Comparison of ENCODE assay signal across 26 cellular contexts in the genomic region with DNA sequence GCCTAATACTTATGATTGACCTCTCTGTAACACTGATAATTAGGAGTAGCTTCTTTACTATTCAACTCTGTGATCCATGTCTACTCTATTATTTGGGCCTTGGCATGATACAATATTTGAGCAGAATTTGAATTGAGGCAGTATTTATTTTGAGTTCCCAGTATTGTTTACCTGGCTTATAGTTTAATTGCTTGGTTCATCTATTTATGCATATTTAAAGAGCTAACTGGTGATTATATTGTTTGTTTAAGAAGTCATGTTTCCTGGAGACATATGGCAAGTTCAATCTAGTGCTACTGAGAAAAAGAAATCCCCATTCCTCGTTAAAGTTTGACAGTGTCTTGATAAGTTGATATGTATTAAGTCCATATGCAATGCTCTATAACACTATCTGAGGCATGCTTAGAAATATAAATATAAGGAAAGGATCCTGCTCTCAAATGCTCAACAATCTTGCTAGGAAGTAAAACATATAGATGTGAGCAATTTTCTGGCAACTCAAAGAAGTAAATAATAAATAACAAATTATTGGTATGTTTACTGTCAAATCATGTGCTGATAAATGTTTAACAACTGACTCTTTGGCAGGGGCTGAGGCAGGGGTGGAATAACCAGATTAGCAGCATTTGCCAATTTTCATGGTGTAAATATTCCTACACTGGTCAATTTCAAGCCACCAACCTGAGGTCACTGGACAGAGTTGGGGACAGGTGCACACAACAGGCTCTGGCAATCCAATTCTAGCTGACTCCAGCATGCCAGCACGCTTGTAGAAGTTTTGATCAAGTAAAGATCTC.
"Had no signal": no experiment of that assay in that cellular context is flagged by ENCODE, and none has a peak within 500 bp of the region (broad histone marks: within the 10 kb centered on the region; RNA-seq: fewer than 3 reads in every experiment).

No MANE protein-coding gene starts in this region.

- H3K4me3 ChIP-seq: colonic mucosa, esophagus squamous epithelium, lung, neural progenitor cell, right atrium auricular region, smooth muscle cell, stomach, thyroid gland, upper lobe of left lung, vagina had no signal

- DNase-seq: activated CD4-positive, alpha-beta T cell treated with anti-CD3 and anti-CD28 coated beads for 1 hour; activated CD4-positive, alpha-beta T cell treated with anti-CD3 and anti-CD28 coated beads, Interleukin-2, amount 10 ng/mL, durations not matched to agents 7 days and 5 days; activated CD8-positive, alpha-beta memory T cell treated with anti-CD3 and anti-CD28 coated beads, Interleukin-2, amount 10 ng/mL, durations not matched to agents 7 days and 5 days; activated CD8-positive, alpha-beta T cell treated with anti-CD3 and anti-CD28 coated beads, Interleukin-2, amount 10 ng/mL, durations not matched to agents 7 days and 5 days; activated naive CD8-positive, alpha-beta T cell treated with anti-CD3 and anti-CD28 coated beads, Interleukin-2, amount 50 U/mL, for 24 hours; activated T-cell treated with anti-CD3 and anti-CD28 coated beads, Interleukin-2, amount 50 U/mL, for 48 hours; cerebellar nuclear complex; colonic mucosa; effector CD8-positive, alpha-beta T cell; esophagus squamous epithelium; foreskin melanocyte; kidney glomerular epithelial cell; natural killer cell; occipital lobe; stimulated activated CD4-positive, alpha-beta T cell treated with anti-CD3 and anti-CD28 coated beads, Interleukin-1b, Interleukin-23, amount 100 ng/mL, for 48 hours; stimulated activated CD4-positive, alpha-beta T cell treated with anti-CD3 and anti-CD28 coated beads, Interleukin-4, amount 100 ng/mL, for 4 hours; stimulated activated CD8-positive, alpha-beta memory T cell treated with anti-CD3 and anti-CD28 coated beads, Interleukin-4, amount 100 ng/mL, for 48 hours; stomach; thyroid gland; upper lobe of left lung had no signal

- FAIRE-seq: endometrium had no signal

- H3K36me3 ChIP-seq: colonic mucosa, esophagus squamous epithelium, neural progenitor cell, right atrium auricular region, stomach, thyroid gland, upper lobe of left lung, vagina had no signal

- H3K27me3 ChIP-seq: colonic mucosa, esophagus squamous epithelium, neural progenitor cell, right atrium auricular region, stomach, thyroid gland, upper lobe of left lung, vagina had no signal
